Comparison of ENCODE assay signal across 13 cellular contexts in genomic region chr10:76113952-76114351, GRCh38.
A peak's percentile ranks its signal among the peaks of the same experiment; 100 is the strongest.
DNase-seq lines count a peak whose midpoint lies in the region; TF ChIP-seq lines count a peak whose summit lies in the region.
"Had no signal": no experiment of that assay in that cellular context is flagged by ENCODE, and none has a peak within 500 bp of the region (broad histone marks: within the 10 kb centered on the region; RNA-seq: fewer than 3 reads in every experiment).

No MANE protein-coding gene starts in this region.

- H3K4me1 ChIP-seq in suprapubic skin: no peaks in the 10 kb centered on the region

- TF ChIP-seq CTCF in suprapubic skin (IDR thresholded peaks at IDR 0.05): no peak

- peaks cover 5% of the 10 kb centered on the region for H3K27me3 ChIP-seq in suprapubic skin

- no peaks in the 10 kb centered on the region for H3K9me3 ChIP-seq in suprapubic skin

- DNase-seq in NCI-H1105 treated with DMSO at 0.1 percent for 48 hours (lab: John Stamatoyannopoulos, UW): peak; percentile 4
- no peak for DNase-seq in NCI-H1105 (lab: John Stamatoyannopoulos, UW)
- peak; percentile 54 for DNase-seq in NCI-H69 (lab: John Stamatoyannopoulos, UW)
- DNase-seq in fibroblast of gingiva (ENCODE audit: low read depth): peak; percentile 33
- DNase-seq in renal cortical epithelial cell (ENCODE audit: low read depth): peak; percentile 45
- DNase-seq in OCI-M1 (lab: John Stamatoyannopoulos, UW): no peak
- DNase-seq in posterior cingulate gyrus: no peak
- DNase-seq in suprapubic skin (ENCODE audit: low spot score in 2 of 2): no peak
- DNase-seq: amniotic stem cell, GOT3, hippocampal formation, SIG-M5, substantia nigra had no signal

- TF ChIP-seq POLR2A in suprapubic skin (IDR thresholded peaks at IDR 0.05): no peak

- H3K36me3 ChIP-seq in suprapubic skin: no peaks in the 10 kb centered on the region

- H3K27ac ChIP-seq in suprapubic skin: no peak overlapping the region

- intact Hi-C loops in posterior cingulate gyrus (cut with DNase I): no loop called here

- no peak overlapping the region for H3K4me3 ChIP-seq in suprapubic skin

- TF ChIP-seq EP300 in suprapubic skin (IDR thresholded peaks at IDR 0.05): no peak

- 57% methylated on average over 4 of the region's 4 CpGs for WGBS in suprapubic skin

Comparison
In these comparisons a context has a peak if more than half of its experiments do, and no peak if none do; other contexts are left out.
1. DNase-seq: peak in NCI-H1105 treated with DMSO at 0.1 percent for 48 hours (single experiment), NCI-H69 (single experiment), fibroblast of gingiva (single experiment) and renal cortical epithelial cell (single experiment); none in NCI-H1105 (single experiment), OCI-M1 (single experiment), posterior cingulate gyrus (0 of 10) and suprapubic skin (0 of 2).